Comparison of ENCODE assay signal across 22 cellular contexts in the genomic region with DNA sequence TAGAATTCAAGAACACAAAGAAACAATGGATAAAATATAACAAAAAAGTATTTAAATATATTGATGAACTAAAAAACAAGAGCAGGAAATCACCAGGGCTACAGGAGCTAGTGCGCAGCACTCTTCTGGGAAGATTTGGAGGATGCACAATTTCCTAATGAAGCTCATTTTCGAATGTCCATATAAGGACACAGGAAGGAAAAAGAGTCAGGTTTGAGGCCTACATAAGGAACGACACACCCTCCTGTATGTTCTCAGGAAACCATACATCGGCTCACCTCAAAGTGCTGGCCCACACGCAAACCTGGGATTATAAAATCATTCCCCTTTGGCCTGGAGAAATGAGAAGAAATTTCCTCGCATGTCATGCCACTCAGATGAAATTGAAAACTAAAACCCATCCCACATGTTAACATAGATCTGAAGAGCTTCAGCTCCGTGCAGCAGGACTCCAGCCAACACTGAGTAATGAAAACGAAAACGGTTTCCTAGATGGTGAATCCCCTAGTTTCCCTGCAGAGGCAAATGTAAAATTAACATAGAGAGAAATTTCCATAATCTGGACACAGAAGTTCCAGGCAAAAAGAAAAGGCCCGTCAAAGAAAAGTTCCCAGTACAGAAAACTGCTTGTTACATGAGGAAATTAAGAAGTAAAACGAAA.
DNase-seq lines count a peak whose midpoint lies in the region; ATAC-seq and TF ChIP-seq lines count a peak whose summit lies in the region.
"Had no signal": no experiment of that assay in that cellular context is flagged by ENCODE, and none has a peak within 500 bp of the region (broad histone marks: within the 10 kb centered on the region; RNA-seq: fewer than 3 reads in every experiment).

No MANE protein-coding gene starts in this region.

- peak overlapping the region; percentile 69; the same call in 1 of the 2 replicates for H2AFZ ChIP-seq in PC-9

- no peaks in the 10 kb centered on the region for H3F3A ChIP-seq in PC-9 (ENCODE audit: insufficient read depth, low read depth)

- BruUV-seq in PC-9 (replicated peaks; lab: Mats Ljungman, UMichigan) = no TSS peak

- no peaks in the 10 kb centered on the region for H3K9me2 ChIP-seq in PC-9 (ENCODE audit: insufficient read depth)

- H3K79me2 ChIP-seq in PC-9 (ENCODE audit: low read depth) = no peaks in the 10 kb centered on the region

- H3K9me3 Mint-ChIP-seq in T-cell = peaks cover 0 to 5% (median 4%) of the 10 kb centered on the region in 3 donors
- H3K9me3 Mint-ChIP-seq: T-helper 2 cell treated with Interferon-gamma antibody and Interleukin-4, amounts not matched to agents 5 μg/mL and 100 μg/mL, for 36 hours had no signal

- H3K27ac Mint-ChIP-seq in T-cell = no peak overlapping the region
- H3K27ac Mint-ChIP-seq: CD8-positive, alpha-beta memory T cell; HFFc6; IgD-negative memory B cell; T-helper 2 cell treated with Interferon-gamma antibody and Interleukin-4, amounts not matched to agents 5 μg/mL and 100 μg/mL, for 36 hours had no signal

- H3K4me2 ChIP-seq in PC-9 = no peak overlapping the region
- H3K4me2 ChIP-seq: BLaER1 had no signal

- no peaks in the 10 kb centered on the region for H4K20me1 ChIP-seq in PC-9 (ENCODE audit: insufficient read depth)
- H4K20me1 ChIP-seq: BLaER1 had no signal

- no peaks in the 10 kb centered on the region for H3K4me1 Mint-ChIP-seq in T-cell
- H3K4me1 Mint-ChIP-seq: CD8-positive, alpha-beta memory T cell had no signal

- H3K27me3 ChIP-seq in PC-9 (ENCODE audit: insufficient read depth, low read depth) = no peaks in the 10 kb centered on the region
- H3K27me3 ChIP-seq: BLaER1, SJSA1 had no signal

- TF ChIP-seq CTCF in PC-9 (conservative IDR thresholded peaks at IDR 0.05) = no peak

- ATAC-seq in T-cell (replicated peaks in 1 of 4) = no peak

- no peaks in the 10 kb centered on the region for H3K36me3 Mint-ChIP-seq in T-cell
- H3K36me3 Mint-ChIP-seq: CD8-positive, alpha-beta memory T cell; IgD-negative memory B cell had no signal

- H3K4me3 Mint-ChIP-seq in T-cell = no peak overlapping the region
- H3K4me3 Mint-ChIP-seq: CD8-positive, alpha-beta memory T cell; HFFc6; IgD-negative memory B cell; T-helper 2 cell treated with Interferon-gamma antibody and Interleukin-4, amounts not matched to agents 5 μg/mL and 100 μg/mL, for 36 hours had no signal

- H3K36me3 ChIP-seq in PC-9 (ENCODE audit: low read depth) = no peaks in the 10 kb centered on the region
- H3K36me3 ChIP-seq: BLaER1, SJSA1 had no signal

- POLR2A ChIA-PET in PC-9 (lab: Charles Lee; ENCODE audit: unreplicated experiment) = no interaction called here
- POLR2A ChIA-PET in T-cell (lab: Charles Lee) = interaction anchor here in 1 of 2 donors (0.6 to 0.7 kb wide), 2 partner anchors 19 to 40 kb away, joined by 3 to 4 read pairs; no protein-coding TSS in a partner anchor

- peak; percentile 15 for DNase-seq in NCI-H146 (lab: John Stamatoyannopoulos, UW)
- no peak for DNase-seq in NCI-H146 treated with DMSO at 0.1 percent for 48 hours (lab: John Stamatoyannopoulos, UW; ENCODE audit: unreplicated experiment)
- DNase-seq in HuH-7.5 (ENCODE audit: low spot score) = peak; percentile 0
- DNase-seq in PC-9 = no peak
- peak; percentile 2 for DNase-seq in stromal cell of bone marrow (ENCODE audit: low read depth)
- DNase-seq in T-cell = no peak
- DNase-seq in HT-29 (ENCODE audit: low spot score) = no peak
- DNase-seq in NCI-H2171 treated with DMSO at 0.1 percent for 48 hours (lab: John Stamatoyannopoulos, UW) = no peak
- DNase-seq: CD8-positive, alpha-beta memory T cell; DMS 273 treated with DMSO at 0.1 percent for 48 hours; EL; HFFc6; NCI-H1105 treated with DMSO at 0.1 percent for 48 hours; NCI-H187 treated with DMSO at 0.1 percent for 48 hours; NCI-H446; RPMI8226; SW 1271 had no signal

- no peaks in the 10 kb centered on the region for H3K27me3 Mint-ChIP-seq in T-cell
- H3K27me3 Mint-ChIP-seq: CD8-positive, alpha-beta memory T cell; IgD-negative memory B cell had no signal

- intact Hi-C loops in PC-9 (cut with micrococcal nuclease; ENCODE audit: unreplicated experiment) = no loop called here

- CTCF ChIA-PET in PC-9 (lab: Charles Lee) = no interaction called here
- CTCF ChIA-PET in T-cell (lab: Charles Lee) = interaction anchor here in 1 of 2 donors (0.6 kb wide), 1 partner anchor 17 kb away, joined by 5 read pairs; no protein-coding TSS in a partner anchor

- no peaks in the 10 kb centered on the region for H3K9me3 ChIP-seq in PC-9 (ENCODE audit: insufficient read depth, low read depth)
- H3K9me3 ChIP-seq: BLaER1, SJSA1 had no signal

- no peaks in the 10 kb centered on the region for H3K4me1 ChIP-seq in PC-9 (replicated peaks; ENCODE audit: insufficient read depth)
- H3K4me1 ChIP-seq: BLaER1, SJSA1 had no signal

- H3K4me3 ChIP-seq in PC-9 = no peak overlapping the region
- H3K4me3 ChIP-seq: BLaER1, SJSA1 had no signal

- H3K27ac ChIP-seq in PC-9 = no peak overlapping the region
- H3K27ac ChIP-seq: 22Rv1, BLaER1, SJSA1 had no signal

Comparison
In these comparisons a context has a peak if more than half of its experiments do, and no peak if none do; other contexts are left out.
1. DNase-seq: peak in NCI-H146 (single experiment), HuH-7.5 (single experiment) and stromal cell of bone marrow (single experiment); none in NCI-H146 treated with DMSO at 0.1 percent for 48 hours (single experiment), PC-9 (0 of 2), T-cell (0 of 34), HT-29 (single experiment) and NCI-H2171 treated with DMSO at 0.1 percent for 48 hours (single experiment).